12 cellular contexts compared by ENCODE assay signal in genomic region chr17:2940352-2940751, GRCh38.
DNase-seq lines count a peak whose midpoint lies in the region; ATAC-seq and TF ChIP-seq lines count a peak whose summit lies in the region.
"Had no signal": no experiment of that assay in that cellular context is flagged by ENCODE, and none has a peak within 500 bp of the region (broad histone marks: within the 10 kb centered on the region; RNA-seq: fewer than 3 reads in every experiment).

No MANE protein-coding gene starts in this region.

- no peaks in the 10 kb centered on the region for H3K9me2 ChIP-seq in GM23248 (ENCODE audit: insufficient read depth)

- no peak overlapping the region for H3K27ac ChIP-seq in GM23248
- peak overlapping the region in 44 of 59 donors; percentile 1 to 82 (median 46) for H3K27ac ChIP-seq in dorsolateral prefrontal cortex
- no peak overlapping the region for H3K27ac ChIP-seq in psoas muscle
- H3K27ac ChIP-seq: C4-2B had no signal

- H3K36me3 ChIP-seq in GM23248 (ENCODE audit: low read depth) (no peaks in the 10 kb centered on the region), psoas muscle (ENCODE audit: insufficient read depth in 1 of 2, low read depth in 1 of 2) (no peaks in the 10 kb centered on the region)

- 32 to 36% methylated on average over 14 to 15 of the region's 15 CpGs for WGBS in GM23248 (ENCODE audit: low coverage in 1 of 2, low lambda C conversion rate in 2 of 2, missing lambda C conversion rate in 2 of 2), 2 experiments
- WGBS in psoas muscle, 3 donors = 32 to 44% (median 34%) methylated on average over 13 to 15 of the region's 15 CpGs

- no peak overlapping the region for H3K9ac ChIP-seq in GM23248

- H3K27ac Mint-ChIP-seq in activated T-helper 2 cell treated with anti-CD3 and anti-CD28 coated beads, Interferon-gamma antibody, Interleukin-2, Interleukin-4, amounts not matched to agents 10 μg/mL and 5 μg/mL and 100 μg/mL, durations not matched to agents 14 hours and 24 hours and 36 hours = no peak overlapping the region
- H3K27ac Mint-ChIP-seq in activated naive CD4-positive, alpha-beta T cell treated with anti-CD3 and anti-CD28 coated beads for 36 hours = no peak overlapping the region
- H3K27ac Mint-ChIP-seq: activated naive CD8-positive, alpha-beta T cell treated with anti-CD3 and anti-CD28 coated beads, Interleukin-2, amount 50 U/mL, for 24 hours; T-helper 17 cell had no signal

- H3K4me1 ChIP-seq in GM23248 (ENCODE audit: insufficient read depth) (no peaks in the 10 kb centered on the region), psoas muscle (no peaks in the 10 kb centered on the region)

- TF ChIP-seq CTCF in dorsolateral prefrontal cortex (IDR thresholded peaks at IDR 0.05 in 54 of 56, conservative IDR thresholded peaks at IDR 0.05 in 2 of 56; ENCODE audit: low read depth in 1 of 56, partially characterized antibody in 56 of 56) (no peak), psoas muscle (IDR thresholded peaks at IDR 0.05) (no peak)

- peak in 3 of 4 donors; percentile 50 to 67 (median 51) for ATAC-seq in psoas muscle
- no peak for ATAC-seq in GM18505 (IDR thresholded peaks at IDR 0.05; ENCODE audit: unreplicated experiment)
- ATAC-seq: activated naive CD8-positive, alpha-beta T cell treated with anti-CD3 and anti-CD28 coated beads, Interleukin-2, amount 50 U/mL, for 24 hours; T-helper 17 cell had no signal

- H4K20me1 ChIP-seq in GM23248 (ENCODE audit: insufficient read depth) = no peaks in the 10 kb centered on the region

- H3K27me3 ChIP-seq in GM23248 (replicated peaks; ENCODE audit: insufficient read depth) = no peaks in the 10 kb centered on the region
- H3K27me3 ChIP-seq in dorsolateral prefrontal cortex = no peaks in the 10 kb centered on the region
- no peaks in the 10 kb centered on the region for H3K27me3 ChIP-seq in psoas muscle (ENCODE audit: insufficient read depth in 3 of 3, low read length in 2 of 3)

- no peak for TF ChIP-seq POLR2A in GM18505 (IDR thresholded peaks at IDR 0.05; ENCODE audit: borderline replicate concordance, extremely low read depth, insufficient read depth, insufficient read length)

- CTCF ChIA-PET in activated naive CD4-positive, alpha-beta T cell treated with anti-CD3 and anti-CD28 coated beads for 36 hours (lab: Charles Lee) = interaction anchor here (1.0 kb wide), 1 partner anchor 9 kb away, joined by 3 read pairs; no protein-coding TSS in a partner anchor

- no peak overlapping the region for H3K4me2 ChIP-seq in GM23248 (ENCODE audit: unreplicated experiment)

- H3K4me3 ChIP-seq in GM23248 = no peak overlapping the region
- H3K4me3 ChIP-seq in dorsolateral prefrontal cortex = peak overlapping the region in 3 of 59 donors; percentile 9 to 30 (median 9)
- no peak overlapping the region for H3K4me3 ChIP-seq in psoas muscle

- no peaks in the 10 kb centered on the region for H3K36me3 Mint-ChIP-seq in activated T-helper 2 cell treated with anti-CD3 and anti-CD28 coated beads, Interferon-gamma antibody, Interleukin-2, Interleukin-4, amounts not matched to agents 10 μg/mL and 5 μg/mL and 100 μg/mL, durations not matched to agents 14 hours and 24 hours and 36 hours (ENCODE audit: low read depth)
- no peaks in the 10 kb centered on the region for H3K36me3 Mint-ChIP-seq in activated naive CD4-positive, alpha-beta T cell treated with anti-CD3 and anti-CD28 coated beads for 36 hours (ENCODE audit: low read depth)
- H3K36me3 Mint-ChIP-seq: type B pancreatic cell had no signal

- no peaks in the 10 kb centered on the region for H3K9me3 Mint-ChIP-seq in activated T-helper 2 cell treated with anti-CD3 and anti-CD28 coated beads, Interferon-gamma antibody, Interleukin-2, Interleukin-4, amounts not matched to agents 10 μg/mL and 5 μg/mL and 100 μg/mL, durations not matched to agents 14 hours and 24 hours and 36 hours
- no peaks in the 10 kb centered on the region for H3K9me3 Mint-ChIP-seq in activated naive CD4-positive, alpha-beta T cell treated with anti-CD3 and anti-CD28 coated beads for 36 hours
- H3K9me3 Mint-ChIP-seq: activated naive CD8-positive, alpha-beta T cell treated with anti-CD3 and anti-CD28 coated beads, Interleukin-2, amount 50 U/mL, for 24 hours; type B pancreatic cell had no signal

- peaks cover 7% of the 10 kb centered on the region for H3K4me1 Mint-ChIP-seq in activated T-helper 2 cell treated with anti-CD3 and anti-CD28 coated beads, Interferon-gamma antibody, Interleukin-2, Interleukin-4, amounts not matched to agents 10 μg/mL and 5 μg/mL and 100 μg/mL, durations not matched to agents 14 hours and 24 hours and 36 hours (ENCODE audit: low read depth)
- H3K4me1 Mint-ChIP-seq in activated naive CD4-positive, alpha-beta T cell treated with anti-CD3 and anti-CD28 coated beads for 36 hours (ENCODE audit: low read depth) = peaks cover 19% of the 10 kb centered on the region

- no peaks in the 10 kb centered on the region for H3K79me2 ChIP-seq in GM23248 (ENCODE audit: insufficient read depth)

- no peaks in the 10 kb centered on the region for H3F3A ChIP-seq in GM23248 (ENCODE audit: insufficient read depth)

- no peaks in the 10 kb centered on the region for H3K9me3 ChIP-seq in GM23248 (ENCODE audit: low read depth)
- H3K9me3 ChIP-seq in psoas muscle = no peaks in the 10 kb centered on the region

- H3K4me3 Mint-ChIP-seq in activated T-helper 2 cell treated with anti-CD3 and anti-CD28 coated beads, Interferon-gamma antibody, Interleukin-2, Interleukin-4, amounts not matched to agents 10 μg/mL and 5 μg/mL and 100 μg/mL, durations not matched to agents 14 hours and 24 hours and 36 hours (ENCODE audit: low read depth) = no peak overlapping the region
- H3K4me3 Mint-ChIP-seq in activated naive CD4-positive, alpha-beta T cell treated with anti-CD3 and anti-CD28 coated beads for 36 hours = no peak overlapping the region
- H3K4me3 Mint-ChIP-seq: activated naive CD8-positive, alpha-beta T cell treated with anti-CD3 and anti-CD28 coated beads, Interleukin-2, amount 50 U/mL, for 24 hours; T-helper 17 cell; type B pancreatic cell had no signal

- H2AFZ ChIP-seq in GM23248 = no peak overlapping the region

- peak; percentile 24 for DNase-seq in GM23248
- peak in 7 of 10 donors; percentile 23 to 68 (median 47) for DNase-seq in dorsolateral prefrontal cortex
- DNase-seq in islet precursor cell = peak; percentile 77
- DNase-seq in psoas muscle = peak; percentile 51 to 79
- DNase-seq in activated T-helper 2 cell treated with anti-CD3 and anti-CD28 coated beads, Interferon-gamma antibody, Interleukin-2, Interleukin-4, amounts not matched to agents 10 μg/mL and 5 μg/mL and 100 μg/mL, durations not matched to agents 14 hours and 24 hours and 36 hours (ENCODE audit: low spot score) = no peak
- no peak for DNase-seq in activated naive CD4-positive, alpha-beta T cell treated with anti-CD3 and anti-CD28 coated beads for 36 hours
- no peak for DNase-seq in A172 (ENCODE audit: low spot score)
- DNase-seq: activated naive CD8-positive, alpha-beta T cell treated with anti-CD3 and anti-CD28 coated beads, Interleukin-2, amount 50 U/mL, for 24 hours; T-helper 17 cell had no signal

- intact Hi-C loops in dorsolateral prefrontal cortex (cut with DNase I) = no loop called here
- intact Hi-C loops in psoas muscle (cut with DNase I) = no loop called here
- intact Hi-C loops in activated T-helper 2 cell treated with anti-CD3 and anti-CD28 coated beads, Interferon-gamma antibody, Interleukin-2, Interleukin-4, amounts not matched to agents 10 μg/mL and 5 μg/mL and 100 μg/mL, durations not matched to agents 14 hours and 24 hours and 36 hours (cut with micrococcal nuclease) = no loop called here
- intact Hi-C loops in activated naive CD4-positive, alpha-beta T cell treated with anti-CD3 and anti-CD28 coated beads for 36 hours (cut with micrococcal nuclease) = no loop called here

- in situ Hi-C loops in GM23248 (cut with MboI) = no loop called here

- peaks cover 8% of the 10 kb centered on the region for H3K27me3 Mint-ChIP-seq in activated T-helper 2 cell treated with anti-CD3 and anti-CD28 coated beads, Interferon-gamma antibody, Interleukin-2, Interleukin-4, amounts not matched to agents 10 μg/mL and 5 μg/mL and 100 μg/mL, durations not matched to agents 14 hours and 24 hours and 36 hours (ENCODE audit: low read depth)
- no peaks in the 10 kb centered on the region for H3K27me3 Mint-ChIP-seq in activated naive CD4-positive, alpha-beta T cell treated with anti-CD3 and anti-CD28 coated beads for 36 hours (ENCODE audit: low read depth)
- H3K27me3 Mint-ChIP-seq: activated naive CD8-positive, alpha-beta T cell treated with anti-CD3 and anti-CD28 coated beads, Interleukin-2, amount 50 U/mL, for 24 hours; T-helper 17 cell; type B pancreatic cell had no signal

Comparison
In these comparisons a context has a peak if more than half of its experiments do, and no peak if none do; other contexts are left out.
1. DNase-seq: peak in GM23248 (single experiment), dorsolateral prefrontal cortex (7 of 10), islet precursor cell (single experiment) and psoas muscle (2 of 2); none in activated T-helper 2 cell treated with anti-CD3 and anti-CD28 coated beads, Interferon-gamma antibody, Interleukin-2, Interleukin-4, amounts not matched to agents 10 μg/mL and 5 μg/mL and 100 μg/mL, durations not matched to agents 14 hours and 24 hours and 36 hours (single experiment), activated naive CD4-positive, alpha-beta T cell treated with anti-CD3 and anti-CD28 coated beads for 36 hours (single experiment) and A172 (single experiment).
2. H3K27ac ChIP-seq: peak in dorsolateral prefrontal cortex (44 of 59); none in GM23248 (single experiment) and psoas muscle (single experiment).